In the genomic region with DNA sequence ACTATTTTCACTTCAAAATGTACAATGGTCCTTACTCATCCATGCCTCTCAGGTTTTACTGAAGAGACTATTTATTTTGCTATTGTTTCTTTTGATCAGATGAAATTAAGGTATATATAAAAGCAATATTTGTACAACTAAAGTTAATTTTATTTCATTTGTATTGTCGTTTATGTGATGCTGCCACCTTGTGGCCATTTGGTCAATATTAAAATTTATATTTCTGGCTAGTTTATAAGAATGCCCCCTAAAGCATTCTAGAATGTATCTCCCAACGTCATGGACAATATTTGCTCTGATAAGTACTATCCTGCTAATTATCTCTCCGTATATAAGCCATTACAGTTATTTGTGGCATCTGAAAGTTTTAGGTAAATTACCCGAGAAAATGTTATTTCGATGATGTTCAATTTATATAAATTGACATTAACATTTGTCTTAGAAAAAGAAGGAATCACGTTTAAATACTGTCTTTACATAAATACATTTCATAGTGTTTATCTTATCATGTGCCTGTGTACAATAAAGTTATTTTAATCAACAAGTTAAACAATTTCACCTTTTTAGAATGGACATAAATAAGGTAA, we compare ENCODE assay signal across 8 cellular contexts.
A peak's percentile ranks its signal among the peaks of the same experiment; 100 is the strongest.
DNase-seq lines count a peak whose midpoint lies in the region; ATAC-seq and TF ChIP-seq lines count a peak whose summit lies in the region.

No MANE protein-coding gene starts in this region.

- no peaks in the 10 kb centered on the region for H3K79me2 ChIP-seq in trophoblast cell (ENCODE audit: control insufficient read depth, insufficient read depth, low read length, poor library complexity)

- no peak overlapping the region for H4K91ac ChIP-seq in trophoblast cell (ENCODE audit: low read depth, low read length)

- H4K12ac ChIP-seq in trophoblast cell (ENCODE audit: low read depth, low read length) = no peak overlapping the region

- H3K4me3 Mint-ChIP-seq in activated CD8-positive, alpha-beta T cell treated with anti-CD3 and anti-CD28 coated beads for 36 hours = no peak overlapping the region
- no peak overlapping the region for H3K4me3 Mint-ChIP-seq in activated CD8-positive, alpha-beta T cell treated with anti-CD3 and anti-CD28 coated beads, Interleukin-2, amount 10 ng/mL, durations not matched to agents 7 days and 5 days
- no peak overlapping the region for H3K4me3 Mint-ChIP-seq in T-helper 17 cell

- H2AFZ ChIP-seq in trophoblast cell (ENCODE audit: insufficient read depth, low read length, poor library complexity) = no peak overlapping the region

- H4K8ac ChIP-seq in trophoblast cell (ENCODE audit: low read depth, low read length) = no peak overlapping the region

- H2BK5ac ChIP-seq in trophoblast cell (ENCODE audit: low read depth, low read length, poor library complexity) = no peak overlapping the region

- no peak overlapping the region for H2BK12ac ChIP-seq in trophoblast cell (ENCODE audit: low read length)

- H3K36me3 ChIP-seq in trophoblast cell (ENCODE audit: control insufficient read depth in 1 of 2, insufficient read depth in 2 of 2, low read length in 2 of 2) = no peaks in the 10 kb centered on the region

- H3K14ac ChIP-seq in trophoblast cell (ENCODE audit: low read length) = no peak overlapping the region

- no peak overlapping the region for H3K9ac ChIP-seq in trophoblast cell (ENCODE audit: low read length)

- no peaks in the 10 kb centered on the region for H3K36me3 Mint-ChIP-seq in activated CD8-positive, alpha-beta T cell treated with anti-CD3 and anti-CD28 coated beads for 36 hours (ENCODE audit: low read depth)
- no peaks in the 10 kb centered on the region for H3K36me3 Mint-ChIP-seq in activated CD8-positive, alpha-beta T cell treated with anti-CD3 and anti-CD28 coated beads, Interleukin-2, amount 10 ng/mL, durations not matched to agents 7 days and 5 days (ENCODE audit: low read depth)
- H3K36me3 Mint-ChIP-seq in T-helper 17 cell (ENCODE audit: low read depth) = no peaks in the 10 kb centered on the region

- H3K4me2 ChIP-seq in trophoblast cell (ENCODE audit: low read length) = no peak overlapping the region

- H3K27ac ChIP-seq in dorsolateral prefrontal cortex (no peak overlapping the region), trophoblast cell (ENCODE audit: low read depth, low read length) (no peak overlapping the region)

- intact Hi-C loops in activated CD8-positive, alpha-beta T cell treated with anti-CD3 and anti-CD28 coated beads for 36 hours (cut with micrococcal nuclease) = loop anchor here (5.0 kb wide), 1 partner anchor 1097 kb away; a partner anchor contains a TSS
- intact Hi-C loops in dorsolateral prefrontal cortex (cut with DNase I) = loop anchor here in 1 of 2 donors (5.0 kb wide), 1 partner anchor 1097 kb away; a partner anchor contains a TSS

- no peak overlapping the region for H3K27ac Mint-ChIP-seq in activated CD8-positive, alpha-beta T cell treated with anti-CD3 and anti-CD28 coated beads for 36 hours
- no peak overlapping the region for H3K27ac Mint-ChIP-seq in activated CD8-positive, alpha-beta T cell treated with anti-CD3 and anti-CD28 coated beads, Interleukin-2, amount 10 ng/mL, durations not matched to agents 7 days and 5 days
- H3K27ac Mint-ChIP-seq in T-helper 17 cell = no peak overlapping the region

- H3K9me3 ChIP-seq in trophoblast cell (ENCODE audit: insufficient read depth, low read depth, low read length) = no peaks in the 10 kb centered on the region
- no peaks in the 10 kb centered on the region for H3K9me3 ChIP-seq in T-helper 17 cell (ENCODE audit: control insufficient read depth, low read length, poor library complexity, severe bottlenecking)

- H3K4me3 ChIP-seq in dorsolateral prefrontal cortex (no peak overlapping the region), trophoblast cell (ENCODE audit: low read depth, low read length) (no peak overlapping the region)

- POLR2A ChIA-PET in activated CD8-positive, alpha-beta T cell treated with anti-CD3 and anti-CD28 coated beads for 36 hours (lab: Charles Lee) = no interaction called here
- POLR2A ChIA-PET in activated CD8-positive, alpha-beta T cell treated with anti-CD3 and anti-CD28 coated beads, Interleukin-2, amount 10 ng/mL, durations not matched to agents 7 days and 5 days (lab: Charles Lee) = no interaction called here

- no peak overlapping the region for H2BK120ac ChIP-seq in trophoblast cell (ENCODE audit: insufficient read depth, low read length, poor library complexity)

- peak; percentile 50 for TF ChIP-seq CTCF in activated CD8-positive, alpha-beta T cell treated with anti-CD3 and anti-CD28 coated beads for 36 hours (IDR thresholded peaks at IDR 0.05)
- TF ChIP-seq CTCF in dorsolateral prefrontal cortex (IDR thresholded peaks at IDR 0.05 in 54 of 56, conservative IDR thresholded peaks at IDR 0.05 in 2 of 56; ENCODE audit: low read depth in 1 of 56, partially characterized antibody in 56 of 56) = peak; percentile 44 to 87 (median 66)

- WGBS in trophoblast cell (ENCODE audit: extremely low coverage, insufficient coverage, insufficient read length) = no CpG with 5 or more reads among the region's 6 CpGs

- CTCF ChIA-PET in activated CD8-positive, alpha-beta T cell treated with anti-CD3 and anti-CD28 coated beads for 36 hours (lab: Charles Lee) = interaction anchor here (1.1 to 1.2 kb wide), 2 partner anchors 9 to 1098 kb away, joined by 3 to 8 read pairs; no protein-coding TSS in a partner anchor
- CTCF ChIA-PET in activated CD8-positive, alpha-beta T cell treated with anti-CD3 and anti-CD28 coated beads, Interleukin-2, amount 10 ng/mL, durations not matched to agents 7 days and 5 days (lab: Charles Lee) = interaction anchor here (1.4 kb wide), 1 partner anchor 1098 kb away, joined by 3 read pairs; no protein-coding TSS in a partner anchor

- H3K4me1 ChIP-seq in trophoblast cell (ENCODE audit: control insufficient read depth in 1 of 2, insufficient read depth in 2 of 2, low read length in 2 of 2) = no peaks in the 10 kb centered on the region

- no peak overlapping the region for H3K4ac ChIP-seq in trophoblast cell (ENCODE audit: low read depth, low read length)

- H3K18ac ChIP-seq in trophoblast cell (ENCODE audit: low read length) = no peak overlapping the region

- no peaks in the 10 kb centered on the region for H3K79me1 ChIP-seq in trophoblast cell (ENCODE audit: low read length)

- no peaks in the 10 kb centered on the region for H3K27me3 Mint-ChIP-seq in activated CD8-positive, alpha-beta T cell treated with anti-CD3 and anti-CD28 coated beads for 36 hours
- no peaks in the 10 kb centered on the region for H3K27me3 Mint-ChIP-seq in activated CD8-positive, alpha-beta T cell treated with anti-CD3 and anti-CD28 coated beads, Interleukin-2, amount 10 ng/mL, durations not matched to agents 7 days and 5 days (ENCODE audit: low read depth)
- H3K27me3 Mint-ChIP-seq in T-helper 17 cell = no peaks in the 10 kb centered on the region

- no peak for ATAC-seq in activated CD8-positive, alpha-beta T cell treated with anti-CD3 and anti-CD28 coated beads for 36 hours
- no peak for ATAC-seq in activated CD8-positive, alpha-beta T cell treated with anti-CD3 and anti-CD28 coated beads, Interleukin-2, amount 10 ng/mL, durations not matched to agents 7 days and 5 days
- ATAC-seq in HG02884 (IDR thresholded peaks at IDR 0.05; ENCODE audit: unreplicated experiment) = no peak
- no peak for ATAC-seq in T-helper 17 cell

- H3K27me3 ChIP-seq in dorsolateral prefrontal cortex (no peaks in the 10 kb centered on the region), trophoblast cell (ENCODE audit: insufficient read depth, low read length) (no peaks in the 10 kb centered on the region)

- H3K9me3 Mint-ChIP-seq in activated CD8-positive, alpha-beta T cell treated with anti-CD3 and anti-CD28 coated beads for 36 hours = no peaks in the 10 kb centered on the region
- no peaks in the 10 kb centered on the region for H3K9me3 Mint-ChIP-seq in activated CD8-positive, alpha-beta T cell treated with anti-CD3 and anti-CD28 coated beads, Interleukin-2, amount 10 ng/mL, durations not matched to agents 7 days and 5 days (ENCODE audit: insufficient read depth)

- no peak overlapping the region for H3K23ac ChIP-seq in trophoblast cell (ENCODE audit: low read length)

- no peaks in the 10 kb centered on the region for H3K4me1 Mint-ChIP-seq in activated CD8-positive, alpha-beta T cell treated with anti-CD3 and anti-CD28 coated beads for 36 hours (ENCODE audit: low read depth)
- H3K4me1 Mint-ChIP-seq in activated CD8-positive, alpha-beta T cell treated with anti-CD3 and anti-CD28 coated beads, Interleukin-2, amount 10 ng/mL, durations not matched to agents 7 days and 5 days (ENCODE audit: low read depth) = no peaks in the 10 kb centered on the region
- no peaks in the 10 kb centered on the region for H3K4me1 Mint-ChIP-seq in T-helper 17 cell

- DNase-seq in activated CD8-positive, alpha-beta T cell treated with anti-CD3 and anti-CD28 coated beads for 36 hours = peak; percentile 15
- DNase-seq in activated CD8-positive, alpha-beta T cell treated with anti-CD3 and anti-CD28 coated beads, Interleukin-2, amount 10 ng/mL, durations not matched to agents 7 days and 5 days = no peak
- DNase-seq in NCI-H2171 (lab: John Stamatoyannopoulos, UW) (peak; percentile 33), dorsolateral prefrontal cortex (no peak), trophoblast cell (peak; percentile 6 to 67), T-helper 17 cell (no peak)
- DNase-seq in activated CD8-positive, alpha-beta memory T cell treated with anti-CD3 and anti-CD28 coated beads for 24 hours = no peak

- no peak overlapping the region for H2AK5ac ChIP-seq in trophoblast cell (ENCODE audit: low read length)

Comparison
In these comparisons a context has a peak if more than half of its experiments do, and no peak if none do; other contexts are left out.
1. DNase-seq: peak in activated CD8-positive, alpha-beta T cell treated with anti-CD3 and anti-CD28 coated beads for 36 hours (single experiment), NCI-H2171 (single experiment) and trophoblast cell (2 of 2); none in activated CD8-positive, alpha-beta T cell treated with anti-CD3 and anti-CD28 coated beads, Interleukin-2, amount 10 ng/mL, durations not matched to agents 7 days and 5 days (single experiment), dorsolateral prefrontal cortex (0 of 10), activated CD8-positive, alpha-beta memory T cell treated with anti-CD3 and anti-CD28 coated beads for 24 hours (single experiment) and T-helper 17 cell (0 of 3).